Comparison of ENCODE assay signal across 9 cellular contexts in the genomic region with DNA sequence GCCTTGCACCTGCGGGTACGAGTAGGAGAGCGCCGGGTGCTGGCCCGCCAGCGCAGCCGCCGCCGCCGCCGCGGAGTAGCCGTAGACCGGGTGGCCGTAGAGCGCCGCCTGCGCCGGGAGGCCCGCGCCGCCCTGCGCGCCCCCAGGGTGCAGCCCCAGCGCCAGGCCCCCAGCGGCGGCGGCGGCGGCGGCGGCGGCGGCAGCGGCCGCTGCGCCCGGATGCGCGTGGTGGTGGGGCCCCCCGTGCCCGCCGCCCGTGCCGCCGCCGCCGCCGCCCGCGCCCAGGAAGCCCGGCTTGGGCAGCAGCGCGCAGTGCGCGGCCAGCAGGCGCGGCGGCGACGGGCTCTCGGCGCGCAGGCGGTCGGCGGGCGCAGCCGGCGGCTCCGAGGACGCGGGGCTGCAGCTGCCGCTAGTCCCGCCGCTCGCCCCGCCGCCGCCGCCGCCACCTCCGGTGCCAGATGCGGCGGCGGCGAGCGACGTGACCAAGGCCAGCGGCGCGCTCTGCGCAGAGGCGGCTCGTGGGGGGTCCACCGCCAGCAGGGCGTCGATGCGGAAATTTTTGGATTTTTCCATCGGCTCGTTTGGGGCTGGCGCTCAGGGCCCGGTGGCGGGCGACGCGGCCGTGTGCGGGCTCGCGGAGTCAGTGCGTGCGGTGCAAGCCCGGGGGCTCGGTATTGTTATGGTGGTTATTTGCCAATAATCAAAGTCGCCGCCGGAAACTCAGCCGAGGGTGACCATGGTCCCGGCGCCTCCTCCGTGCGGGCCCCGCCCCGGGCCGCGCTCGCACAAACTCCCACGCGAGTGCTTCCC. TPM values are rescaled to one million over a fixed set of nuclear protein-coding genes. Genes with fewer than 3 reads are reported as not detected.
DNase-seq lines count a peak whose midpoint lies in the region; ATAC-seq, FAIRE-seq and TF ChIP-seq lines count a peak whose summit lies in the region.
"Had no signal": no experiment of that assay in that cellular context is flagged by ENCODE, and none has a peak within 500 bp of the region (broad histone marks: within the 10 kb centered on the region; RNA-seq: fewer than 3 reads in every experiment).

No MANE protein-coding gene starts in this region.

- H3K36me3 Mint-ChIP-seq in GM23338 (ENCODE audit: low read depth) = no peaks in the 10 kb centered on the region
- no peaks in the 10 kb centered on the region for H3K36me3 Mint-ChIP-seq in CD14-positive monocyte

- peaks cover 35% of the 10 kb centered on the region for H3F3A ChIP-seq in GM23338 (replicated peaks; ENCODE audit: low read depth)

- peaks cover 25% of the 10 kb centered on the region for H4K20me1 ChIP-seq in GM23338 (replicated peaks; ENCODE audit: insufficient read depth)

- H3K27ac Mint-ChIP-seq in GM23338 (no peak overlapping the region), CD14-positive monocyte (no peak overlapping the region)

- 0 to 2% (median 1%) methylated on average over 38 to 130 of the region's 130 CpGs for WGBS in spleen, 5 donors

- H3K4me3 Mint-ChIP-seq in GM23338 (no peak overlapping the region; the same call in 2 of the 3 replicates), CD14-positive monocyte (peak overlapping the region in 1 of 2 donors; percentile 78)

- no peak overlapping the region for H3K9ac ChIP-seq in kidney (ENCODE audit: low read length in 2 of 2)

- peak; percentile 46 for DNase-seq in GM23338 (ENCODE audit: low spot score)
- DNase-seq in NCI-H69 (lab: John Stamatoyannopoulos, UW) = peak; percentile 78
- no peak for DNase-seq in fibroblast of villous mesenchyme (ENCODE audit: low read depth)
- peak; percentile 72 for DNase-seq in spleen
- DNase-seq in CD14-positive monocyte (ENCODE audit: low spot score) = no peak
- no peak for DNase-seq in kidney
- no peak for DNase-seq in mesenteric fat pad (ENCODE audit: low spot score)

- H3K9me3 Mint-ChIP-seq in GM23338 (no peaks in the 10 kb centered on the region), CD14-positive monocyte (peaks cover 0 to 15% (median 7%) of the 10 kb centered on the region in 7 donors)

- H3K27ac ChIP-seq in GM23338 (ENCODE audit: low read depth) (no peak overlapping the region), spleen (no peak overlapping the region), kidney (ENCODE audit: low read depth in 2 of 2, low read length in 2 of 2) (no peak overlapping the region)

- no peak for TF ChIP-seq POLR2A in spleen (IDR thresholded peaks at IDR 0.05)

- TF ChIP-seq CTCF in GM23338 (conservative IDR thresholded peaks at IDR 0.05; ENCODE audit: low read depth in 2 of 2) = no peak
- no peak for TF ChIP-seq CTCF in fibroblast of villous mesenchyme (IDR thresholded peaks at IDR 0.05; ENCODE audit: insufficient read depth, low read depth, low read length)
- no peak for TF ChIP-seq CTCF in spleen (IDR thresholded peaks at IDR 0.05 in 8 of 11, conservative IDR thresholded peaks at IDR 0.05 in 3 of 11)
- TF ChIP-seq CTCF in CD14-positive monocyte (IDR thresholded peaks at IDR 0.05) = no peak
- TF ChIP-seq CTCF in kidney (IDR thresholded peaks at IDR 0.05; ENCODE audit: borderline replicate concordance, extremely low read depth, insufficient read depth) = no peak

- FAIRE-seq in kidney (lab: Jason Lieb, UNC) = no peak

- peak; percentile 33 for ATAC-seq in GM18858 (IDR thresholded peaks at IDR 0.05; ENCODE audit: unreplicated experiment)
- no peak for ATAC-seq in GM23338

- no peaks in the 10 kb centered on the region for H3K79me2 ChIP-seq in GM23338 (replicated peaks; ENCODE audit: insufficient read depth)

- no peak overlapping the region for H2AFZ ChIP-seq in GM23338

- H3K27me3 Mint-ChIP-seq in GM23338 (ENCODE audit: insufficient read depth, low read depth, poor library complexity) (peaks cover 89% of the 10 kb centered on the region), CD14-positive monocyte (ENCODE audit: low read depth in 3 of 3) (peaks cover 86 to 94% (median 86%) of the 10 kb centered on the region in 3 donors)

- no peaks in the 10 kb centered on the region for H3K9me2 ChIP-seq in GM23338 (ENCODE audit: insufficient read depth)

- H3K4me2 ChIP-seq in GM23338 = peak overlapping the region; percentile 84

- H3K9me3 ChIP-seq in spleen = no peaks in the 10 kb centered on the region
- H3K9me3 ChIP-seq in kidney (ENCODE audit: control insufficient read depth in 1 of 2, low read length in 2 of 2) = no peaks in the 10 kb centered on the region

- H3K4me1 Mint-ChIP-seq in GM23338 (peaks cover 39% of the 10 kb centered on the region), CD14-positive monocyte (peaks cover 1% of the 10 kb centered on the region)

- intact Hi-C loops in spleen (cut with DNase I; ENCODE audit: low total_unique reads) (no loop called here), CD14-positive monocyte (cut with micrococcal nuclease) (no loop called here), kidney (cut with DNase I) (no loop called here)

- peaks cover 59% of the 10 kb centered on the region for H3K4me1 ChIP-seq in GM23338 (ENCODE audit: insufficient read depth)
- peaks cover 11 to 60% (median 41%) of the 10 kb centered on the region in 6 donors for H3K4me1 ChIP-seq in spleen
- peaks cover 0 to 5% of the 10 kb centered on the region in 2 donors for H3K4me1 ChIP-seq in kidney (ENCODE audit: control insufficient read depth in 1 of 2, insufficient read depth in 1 of 2, low read depth in 1 of 2, low read length in 2 of 2)

- H3K4me3 ChIP-seq in GM23338 (peak overlapping the region; percentile 60), fibroblast of villous mesenchyme (ENCODE audit: low read depth, low read length) (peak overlapping the region; percentile 51), spleen (peak overlapping the region; percentile 27 to 79 (median 62)), kidney (ENCODE audit: low read length in 2 of 2) (peak overlapping the region in 1 of 2 donors; percentile 43)

- H3K27me3 ChIP-seq in GM23338 (ENCODE audit: insufficient read depth) (peaks cover 97% of the 10 kb centered on the region), spleen (replicated peaks in 1 of 7) (peaks cover 12 to 98% (median 93%) of the 10 kb centered on the region in 7 donors)

- H3K36me3 ChIP-seq in GM23338 (ENCODE audit: insufficient read depth) (no peaks in the 10 kb centered on the region), spleen (no peaks in the 10 kb centered on the region), kidney (ENCODE audit: control insufficient read depth in 1 of 2, insufficient read depth in 2 of 2, low read length in 2 of 2) (no peaks in the 10 kb centered on the region)

TF ChIP-seq in GM23338, 12 proteins besides CTCF, POLR2A, EP300 and RAD21:
- TF ChIP-seq EZH2 (IDR thresholded peaks at IDR 0.05; ENCODE audit: low read depth, unreplicated experiment) (peak; percentile 94), ZNF114 (CRISPR knock-in tag; IDR thresholded peaks at IDR 0.05) (no peak), EZH2phosphoT487 (IDR thresholded peaks at IDR 0.05; ENCODE audit: unreplicated experiment) (peak; percentile 96)
TF ChIP-seq in GM23338: peak in this region for 2.

RNA-seq across cellular contexts. Expression of a gene that starts 0.5 kb away (rescaled TPM):
- total RNA-seq in GM23338 (2014; rRNA removed; shearing (Covaris generic)) = 0.14 TPM in 1 of 2 replicates, not detected in the other
- polyA plus RNA-seq in GM23338 (2016; fragmentation: Nextera tagmentation; extraction: Ambion mirVana) (0.14 and 0.24 TPM in 2 replicates), spleen (not detected), CD14-positive monocyte (not detected), kidney (ENCODE audit: insufficient read depth, low read depth, low replicate concordance) (not detected)
- total RNA-seq in fibroblast of villous mesenchyme (not detected in 2 replicates), spleen (under 1 TPM in 1 of 7 donors, not detected in 6; 0.85 TPM), kidney (1.1 TPM), mesenteric fat pad (not detected)
- total RNA-seq: activated CD8-positive, alpha-beta memory T cell treated with anti-CD3 and anti-CD28 coated beads for 36 hours had no signal

Comparison
In these comparisons a context has a peak if more than half of its experiments do, and no peak if none do; other contexts are left out.
1. DNase-seq: peak in GM23338 (single experiment), NCI-H69 (single experiment) and spleen (single experiment); none in fibroblast of villous mesenchyme (single experiment), CD14-positive monocyte (single experiment), kidney (single experiment) and mesenteric fat pad (single experiment).